ENCODE assay signal across 1 cellular context in the genomic region with DNA sequence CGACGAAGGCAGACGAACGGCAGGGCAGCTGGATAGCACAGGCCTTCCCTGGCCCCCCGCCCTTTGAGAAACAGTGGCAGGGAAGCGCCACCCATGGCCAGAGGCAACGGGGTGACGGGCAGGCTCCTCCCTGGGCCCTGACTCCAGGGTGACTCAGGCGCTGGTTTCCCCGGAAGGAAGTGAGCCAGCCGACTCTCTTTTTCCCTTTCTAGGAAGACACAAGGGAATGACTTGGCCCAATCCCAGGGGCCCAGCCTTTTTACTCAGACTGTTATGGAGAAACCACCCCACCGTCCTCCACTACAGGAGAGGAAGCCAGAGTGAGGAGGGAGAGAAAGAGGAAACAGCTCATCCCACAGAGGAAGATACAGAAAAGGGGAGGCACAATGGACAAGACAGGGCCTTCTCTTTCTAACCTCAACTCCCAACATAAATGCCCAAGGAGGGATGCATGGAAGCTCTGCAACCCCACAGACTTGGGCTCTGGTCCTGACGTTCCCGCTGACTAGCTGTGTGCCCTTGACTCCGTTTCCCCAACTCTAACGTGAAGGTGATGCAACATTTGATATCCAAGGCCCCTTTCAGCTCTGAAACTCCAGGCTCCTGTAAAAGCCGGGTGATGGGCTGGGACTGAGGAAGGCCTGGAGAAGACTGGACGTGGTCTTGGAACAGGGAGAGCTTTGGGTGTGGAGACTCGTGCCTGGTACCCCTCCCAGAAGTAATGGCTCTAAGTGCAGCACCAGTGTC.
TF ChIP-seq lines count a peak whose summit lies in the region.

No MANE protein-coding gene starts in this region.

TF ChIP-seq in A549, 52 proteins besides CTCF, POLR2A, EP300 and RAD21 (continued from another document):
- TF ChIP-seq BCL3 (IDR thresholded peaks at IDR 0.05) (no peak), GATA3 (IDR thresholded peaks at IDR 0.05; ENCODE audit: borderline replicate concordance) (peak; percentile 59; the same call in 1 of the 2 replicates), JUN (IDR thresholded peaks at IDR 0.05) (peak; percentile 68 to 82; a peak in 4 of 5 replicates), CEBPB (IDR thresholded peaks at IDR 0.05) (peak in 1 of 2 experiments; percentile 33; a peak in 2 of 4 replicates)
- TF ChIP-seq, protein P1, sequence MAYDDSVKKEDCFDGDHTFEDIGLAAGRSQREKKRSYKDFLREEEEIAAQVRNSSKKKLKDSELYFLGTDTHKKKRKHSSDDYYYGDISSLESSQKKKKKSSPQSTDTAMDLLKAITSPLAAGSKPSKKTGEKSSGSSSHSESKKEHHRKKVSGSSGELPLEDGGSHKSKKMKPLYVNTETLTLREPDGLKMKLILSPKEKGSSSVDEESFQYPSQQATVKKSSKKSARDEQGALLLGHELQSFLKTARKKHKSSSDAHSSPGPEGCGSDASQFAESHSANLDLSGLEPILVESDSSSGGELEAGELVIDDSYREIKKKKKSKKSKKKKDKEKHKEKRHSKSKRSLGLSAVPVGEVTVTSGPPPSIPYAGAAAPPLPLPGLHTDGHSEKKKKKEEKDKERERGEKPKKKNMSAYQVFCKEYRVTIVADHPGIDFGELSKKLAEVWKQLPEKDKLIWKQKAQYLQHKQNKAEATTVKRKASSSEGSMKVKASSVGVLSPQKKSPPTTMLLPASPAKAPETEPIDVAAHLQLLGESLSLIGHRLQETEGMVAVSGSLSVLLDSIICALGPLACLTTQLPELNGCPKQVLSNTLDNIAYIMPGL (CRISPR knock-in tag; IDR thresholded peaks at IDR 0.05; ENCODE audit: borderline replicate concordance), result no peak
